Comparison of ENCODE assay signal across 17 cellular contexts in genomic region chr12:3959799-3960560, GRCh38.
"Had no signal": no experiment of that assay in that cellular context is flagged by ENCODE, and none has a peak within 500 bp of the region (broad histone marks: within the 10 kb centered on the region; RNA-seq: fewer than 3 reads in every experiment).

No MANE protein-coding gene starts in this region.

- H3K4me3 Mint-ChIP-seq: activated CD4-positive, alpha-beta T cell treated with anti-CD3 and anti-CD28 coated beads, Interleukin-2, amount 10 ng/mL, durations not matched to agents 24 days and 14 days; activated naive CD4-positive, alpha-beta T cell treated with anti-CD3 and anti-CD28 coated beads for 36 hours; activated T-cell treated with anti-CD3 and anti-CD28 coated beads, Interleukin-2, amount 50 U/mL, for 4 hours; neural crest cell; stimulated activated naive B cell treated with anti-CD40 and anti-IgM and Interleukin-4, amounts not matched to agents 10 μg/mL and 1 μg/mL and 100 μg/mL, for 72 hours had no signal

- H3K9me3 Mint-ChIP-seq: activated naive CD4-positive, alpha-beta T cell treated with anti-CD3 and anti-CD28 coated beads for 36 hours; activated T-cell treated with anti-CD3 and anti-CD28 coated beads, Interleukin-2, amount 50 U/mL, for 4 hours; neural crest cell had no signal

- H3K27ac Mint-ChIP-seq: activated CD4-positive, alpha-beta T cell treated with anti-CD3 and anti-CD28 coated beads, Interleukin-2, amount 10 ng/mL, durations not matched to agents 24 days and 14 days; activated naive CD4-positive, alpha-beta T cell treated with anti-CD3 and anti-CD28 coated beads for 36 hours; stimulated activated naive B cell treated with anti-CD40 and anti-IgM and Interleukin-4, amounts not matched to agents 10 μg/mL and 1 μg/mL and 100 μg/mL, for 72 hours had no signal

- H3K36me3 ChIP-seq: brain microvascular endothelial cell, gastrocnemius medialis, prostate gland, sigmoid colon, spleen, thyroid gland, vagina had no signal

- H3K27me3 ChIP-seq: brain microvascular endothelial cell, gastrocnemius medialis, sigmoid colon, spleen, thyroid gland, vagina had no signal

- H3K9me3 ChIP-seq: gastrocnemius medialis, prostate gland, sigmoid colon, spleen, thyroid gland, vagina had no signal

- H3K4me1 ChIP-seq: gastrocnemius medialis, prostate gland, sigmoid colon, thyroid gland, vagina had no signal

- H3K27me3 Mint-ChIP-seq: activated CD4-positive, alpha-beta T cell treated with anti-CD3 and anti-CD28 coated beads, Interleukin-2, amount 10 ng/mL, durations not matched to agents 24 days and 14 days had no signal

- DNase-seq: activated CD4-positive, alpha-beta T cell treated with anti-CD3 and anti-CD28 coated beads, Interleukin-2, amount 10 ng/mL, durations not matched to agents 24 days and 14 days; activated CD8-positive, alpha-beta memory T cell treated with anti-CD3 and anti-CD28 coated beads, Interleukin-2, amount 50 U/mL, for 4 hours; activated naive CD4-positive, alpha-beta T cell treated with anti-CD3 and anti-CD28 coated beads for 36 hours; activated T-cell treated with anti-CD3 and anti-CD28 coated beads, Interleukin-2, amount 50 U/mL, for 4 hours; anterior cingulate cortex; brain microvascular endothelial cell; cortex of kidney; effector CD4-positive, alpha-beta T cell; gastrocnemius medialis; midbrain; sigmoid colon; spleen; stimulated activated naive B cell treated with anti-CD40 and anti-IgM and Interleukin-4, amounts not matched to agents 10 μg/mL and 1 μg/mL and 100 μg/mL, for 72 hours; thyroid gland had no signal

- ATAC-seq: activated T-cell treated with anti-CD3 and anti-CD28 coated beads, Interleukin-2, amount 50 U/mL, for 4 hours; gastrocnemius medialis; stimulated activated naive B cell treated with anti-CD40 and anti-IgM and Interleukin-4, amounts not matched to agents 10 μg/mL and 1 μg/mL and 100 μg/mL, for 72 hours had no signal

- H3K4me3 ChIP-seq: gastrocnemius medialis, prostate gland, sigmoid colon, spleen, thyroid gland, vagina had no signal

- H3K27ac ChIP-seq: brain microvascular endothelial cell, gastrocnemius medialis, prostate gland, sigmoid colon, spleen, thyroid gland, vagina had no signal
